ENCODE assay signal across 20 cellular contexts in the genomic region with DNA sequence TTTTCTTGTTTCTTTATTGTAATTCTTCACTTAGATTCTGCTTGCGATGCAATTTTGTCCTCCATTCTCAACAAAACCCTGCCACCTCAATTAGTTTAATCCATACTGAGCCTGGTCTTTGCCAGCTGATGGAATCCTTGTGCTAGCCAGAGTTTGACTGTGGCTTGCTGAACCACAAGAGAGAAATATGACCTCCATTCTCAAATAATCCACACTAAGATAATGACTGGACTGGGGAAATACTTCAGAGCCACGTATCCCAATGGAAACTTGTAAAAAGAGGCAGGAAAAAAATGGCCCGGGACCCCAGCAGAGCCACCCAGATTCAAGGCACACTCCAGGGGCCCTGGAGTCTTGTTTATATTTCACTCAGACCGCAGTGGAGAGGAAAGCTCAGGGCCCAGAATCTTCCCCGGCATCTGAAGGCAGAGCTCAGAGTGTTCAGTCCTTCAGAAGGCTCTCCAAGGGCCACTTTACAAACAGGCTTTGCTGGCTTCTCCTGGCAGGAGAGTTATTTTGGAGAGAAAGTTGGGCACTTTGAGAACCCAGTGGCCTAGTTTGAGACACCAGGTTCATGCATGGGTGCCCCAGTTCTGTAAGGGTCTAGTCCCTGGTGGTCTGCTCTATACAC.
DNase-seq lines count a peak whose midpoint lies in the region; ATAC-seq, FAIRE-seq and TF ChIP-seq lines count a peak whose summit lies in the region.
"Had no signal": no experiment of that assay in that cellular context is flagged by ENCODE, and none has a peak within 500 bp of the region (broad histone marks: within the 10 kb centered on the region; RNA-seq: fewer than 3 reads in every experiment).

No MANE protein-coding gene starts in this region.

- H3K79me2 ChIP-seq in K562 (ENCODE audit: control insufficient read depth, insufficient read depth, low read length) (no peaks in the 10 kb centered on the region), mammary epithelial cell (ENCODE audit: insufficient read depth, low read length) (no peaks in the 10 kb centered on the region)

- no peak for TF ChIP-seq EP300 in K562 (IDR thresholded peaks at IDR 0.05; ENCODE audit: low read length)

- in situ Hi-C loops in K562 (cut with MboI), result no loop called here
- in situ Hi-C loops in mammary epithelial cell (cut with MboI; ENCODE audit: low sequenced_read_pairs in 2 of 2), result no loop called here

- dilution Hi-C loops in mammary epithelial cell (cut with HindIII; ENCODE audit: low sequenced_read_pairs), result no loop called here

- no peaks in the 10 kb centered on the region for H3K9me3 Mint-ChIP-seq in activated T-cell treated with anti-CD3 and anti-CD28 coated beads, Interleukin-2, amount 50 U/mL, for 24 hours
- H3K9me3 Mint-ChIP-seq: CD4-positive, alpha-beta T cell had no signal

- no peak for FAIRE-seq in K562 (lab: Jason Lieb, UNC)
- FAIRE-seq: G401.6, GM12891 had no signal

- H3K27me3 ChIP-seq in K562 (ENCODE audit: control insufficient read depth in 2 of 2, insufficient read depth in 2 of 2, low read length in 2 of 2) (peaks cover 0 to under 1% of the 10 kb centered on the region in 2 experiments; a peak in 1 of 5 replicates), skeletal muscle tissue (ENCODE audit: control insufficient read depth in 3 of 3, insufficient read depth in 3 of 3, low read length in 3 of 3) (no peaks in the 10 kb centered on the region), mammary epithelial cell (ENCODE audit: insufficient read depth, low read length) (no peaks in the 10 kb centered on the region)
- H3K27me3 ChIP-seq: Peyer's patch had no signal

- peaks cover 3% of the 10 kb centered on the region for H3K27me3 Mint-ChIP-seq in activated T-cell treated with anti-CD3 and anti-CD28 coated beads, Interleukin-2, amount 50 U/mL, for 24 hours

- H3K27ac ChIP-seq in K562 (ENCODE audit: extremely low read depth, low read depth, low read length) (no peak overlapping the region), skeletal muscle tissue (ENCODE audit: low read depth, low read length) (peak overlapping the region; percentile 16), mammary epithelial cell (ENCODE audit: insufficient read depth, low read depth, low read length) (no peak overlapping the region)
- H3K27ac ChIP-seq: GM23248, Peyer's patch had no signal

- no peak overlapping the region for H3K4me3 Mint-ChIP-seq in activated T-cell treated with anti-CD3 and anti-CD28 coated beads, Interleukin-2, amount 50 U/mL, for 24 hours
- H3K4me3 Mint-ChIP-seq: CD4-positive, alpha-beta T cell had no signal

- H3K4me1 Mint-ChIP-seq in activated T-cell treated with anti-CD3 and anti-CD28 coated beads, Interleukin-2, amount 50 U/mL, for 24 hours (ENCODE audit: low read depth), result no peaks in the 10 kb centered on the region

- no peak for TF ChIP-seq RAD21 in K562 (CRISPR knock-in tag; conservative IDR thresholded peaks at IDR 0.05 in 1 of 2, IDR thresholded peaks at IDR 0.05 in 1 of 2)

- no peak overlapping the region for H3K4me2 ChIP-seq in K562 (ENCODE audit: insufficient read depth, low read length)
- H3K4me2 ChIP-seq in mammary epithelial cell (ENCODE audit: insufficient read depth, low read depth, low read length), result no peak overlapping the region

- no peak for TF ChIP-seq CTCF in K562 (IDR thresholded peaks at IDR 0.05 in 2 of 3, conservative IDR thresholded peaks at IDR 0.05 in 1 of 3; ENCODE audit: insufficient read depth in 2 of 3, low read depth in 1 of 3, low read length in 3 of 3)
- no peak for TF ChIP-seq CTCF in mammary epithelial cell (conservative IDR thresholded peaks at IDR 0.05 in 1 of 2, IDR thresholded peaks at IDR 0.05 in 1 of 2; ENCODE audit: extremely low read depth in 1 of 2, insufficient read depth in 1 of 2, low read depth in 1 of 2, low read length in 2 of 2)

- no peak overlapping the region for H3K27ac Mint-ChIP-seq in activated T-cell treated with anti-CD3 and anti-CD28 coated beads, Interleukin-2, amount 50 U/mL, for 24 hours
- H3K27ac Mint-ChIP-seq: CD4-positive, alpha-beta T cell had no signal

- CTCF ChIA-PET in K562 (lab: Yijun Ruan, JAX; ENCODE audit: low intra/inter-chr PET ratio), result no interaction called here
- CTCF ChIA-PET in mammary epithelial cell (lab: Charles Lee; ENCODE audit: low non-redundant PET), result no interaction called here

- H3K9me3 ChIP-seq in K562 (replicated peaks; ENCODE audit: control insufficient read depth, insufficient read depth, low read depth, low read length) (no peaks in the 10 kb centered on the region), skeletal muscle tissue (ENCODE audit: control insufficient read depth in 3 of 3, low read length in 3 of 3) (no peaks in the 10 kb centered on the region), mammary epithelial cell (replicated peaks; ENCODE audit: insufficient read depth, low read length) (no peaks in the 10 kb centered on the region)
- H3K9me3 ChIP-seq: Peyer's patch had no signal

- H4K20me1 ChIP-seq in K562 (replicated peaks; ENCODE audit: control insufficient read depth, insufficient read depth, low read length), result no peaks in the 10 kb centered on the region
- no peaks in the 10 kb centered on the region for H4K20me1 ChIP-seq in mammary epithelial cell (ENCODE audit: insufficient read depth, low read length)

- H3K4me1 ChIP-seq in K562 (replicated peaks in 1 of 2; ENCODE audit: control insufficient read depth in 2 of 2, insufficient read depth in 2 of 2, low read length in 2 of 2), result no peaks in the 10 kb centered on the region
- H3K4me1 ChIP-seq in skeletal muscle tissue (ENCODE audit: control insufficient read depth in 3 of 3, insufficient read depth in 3 of 3, low read length in 3 of 3), result peaks cover 2 to 13% (median 7%) of the 10 kb centered on the region in 3 donors
- H3K4me1 ChIP-seq in mammary epithelial cell (ENCODE audit: insufficient read depth, low read length), result no peaks in the 10 kb centered on the region
- H3K4me1 ChIP-seq: Peyer's patch had no signal

- no TSS peak for BruUV-seq in K562 (replicated peaks; lab: Mats Ljungman, UMichigan)
- no TSS peak for BruUV-seq in mammary epithelial cell (replicated peaks; lab: Mats Ljungman, UMichigan)

- WGBS in K562 (ENCODE audit: insufficient coverage, low coverage, missing lambda C conversion rate), result 1% methylated on average over 5 of the region's 5 CpGs
- WGBS in mammary epithelial cell (ENCODE audit: low coverage, missing lambda C conversion rate), result 91% methylated on average over 5 of the region's 5 CpGs

- H3K36me3 ChIP-seq in K562 (ENCODE audit: control insufficient read depth, insufficient read depth, low read length) (no peaks in the 10 kb centered on the region), skeletal muscle tissue (ENCODE audit: control insufficient read depth in 3 of 3, insufficient read depth in 3 of 3, low read length in 3 of 3) (no peaks in the 10 kb centered on the region), mammary epithelial cell (ENCODE audit: insufficient read depth, low read length) (no peaks in the 10 kb centered on the region)
- H3K36me3 ChIP-seq: Peyer's patch had no signal

- POLR2A ChIA-PET in K562 (lab: Yijun Ruan, JAX), result interaction anchor here (0.7 to 1.0 kb wide), 2 partner anchors 9 to 78 kb away, joined by 3 read pairs; no protein-coding TSS in a partner anchor

- H3K4me3 ChIP-seq in K562, result no peak overlapping the region
- no peak overlapping the region for H3K4me3 ChIP-seq in skeletal muscle tissue (ENCODE audit: low read length in 3 of 3)
- H3K4me3 ChIP-seq in mammary epithelial cell (replicated peaks in 1 of 3; ENCODE audit: insufficient read depth in 1 of 3, low read depth in 2 of 3, low read length in 3 of 3), result no peak overlapping the region
- H3K4me3 ChIP-seq: GM23248, Peyer's patch had no signal

- H3K9ac ChIP-seq in K562 (ENCODE audit: insufficient read depth in 1 of 2, low read depth in 2 of 2, low read length in 2 of 2), result no peak overlapping the region
- no peak overlapping the region for H3K9ac ChIP-seq in skeletal muscle tissue (ENCODE audit: low read depth in 1 of 3, low read length in 3 of 3)
- no peak overlapping the region for H3K9ac ChIP-seq in mammary epithelial cell (ENCODE audit: insufficient read depth, low read length)
- H3K9ac ChIP-seq: GM23248 had no signal

- intact Hi-C loops in K562 (cut with micrococcal nuclease) (no loop called here), mammary epithelial cell (cut with micrococcal nuclease) (no loop called here)

- no peak for ATAC-seq in K562

- no peaks in the 10 kb centered on the region for H3K9me1 ChIP-seq in K562 (ENCODE audit: control insufficient read depth, insufficient read depth, low read length)

- H3K36me3 Mint-ChIP-seq in activated T-cell treated with anti-CD3 and anti-CD28 coated beads, Interleukin-2, amount 50 U/mL, for 24 hours (ENCODE audit: low read depth), result no peaks in the 10 kb centered on the region

- peak; percentile 41 for DNase-seq in LHCN-M2 (ENCODE audit: low read depth)
- DNase-seq in K562 (ENCODE audit: extremely low read depth in 1 of 4, low spot score in 3 of 4), result no peak
- DNase-seq in myocyte (ENCODE audit: low read depth), result peak; percentile 79
- no peak for DNase-seq in mammary epithelial cell
- DNase-seq in retina, result no peak
- DNase-seq in activated T-cell treated with anti-CD3 and anti-CD28 coated beads, Interleukin-2, amount 50 U/mL, for 24 hours, result no peak
- no peak for DNase-seq in NCI-H1105 treated with DMSO at 0.1 percent for 48 hours (lab: John Stamatoyannopoulos, UW)
- DNase-seq: CD4-positive, alpha-beta T cell; DMS79; GM23248; KG1; NCI-H1105; NCI-H187; NCI-H2171 treated with DMSO at 0.1 percent for 48 hours; NCI-H510A treated with DMSO at 0.1 percent for 48 hours; Peyer's patch; SHP77 had no signal

- no peak for TF ChIP-seq POLR2A in K562 (conservative IDR thresholded peaks at IDR 0.05)

- H2AFZ ChIP-seq in K562 (ENCODE audit: low read depth, low read length) (no peak overlapping the region), mammary epithelial cell (ENCODE audit: low read depth, low read length) (no peak overlapping the region)
- H2AFZ ChIP-seq: GM23248 had no signal

TF ChIP-seq in K562, 482 proteins besides CTCF, POLR2A, EP300 and RAD21:
- TF ChIP-seq ZNF316 (IDR thresholded peaks at IDR 0.05) (0 out of 2 replicates have a peak, but pooled peaks have one; percentile 22), SAFB (IDR thresholded peaks at IDR 0.05; ENCODE audit: borderline replicate concordance, low read depth, low read length) (no peak), HDGF (IDR thresholded peaks at IDR 0.05) (no peak)

Comparison
In these comparisons a context has a peak if more than half of its experiments do, and no peak if none do; other contexts are left out.
1. DNase-seq: peak in LHCN-M2 (single experiment) and myocyte (single experiment); none in K562 (0 of 4), mammary epithelial cell (single experiment), retina (single experiment), activated T-cell treated with anti-CD3 and anti-CD28 coated beads, Interleukin-2, amount 50 U/mL, for 24 hours (single experiment) and NCI-H1105 treated with DMSO at 0.1 percent for 48 hours (single experiment).